ENCODE assay signal across 1 cellular context in the genomic region with DNA sequence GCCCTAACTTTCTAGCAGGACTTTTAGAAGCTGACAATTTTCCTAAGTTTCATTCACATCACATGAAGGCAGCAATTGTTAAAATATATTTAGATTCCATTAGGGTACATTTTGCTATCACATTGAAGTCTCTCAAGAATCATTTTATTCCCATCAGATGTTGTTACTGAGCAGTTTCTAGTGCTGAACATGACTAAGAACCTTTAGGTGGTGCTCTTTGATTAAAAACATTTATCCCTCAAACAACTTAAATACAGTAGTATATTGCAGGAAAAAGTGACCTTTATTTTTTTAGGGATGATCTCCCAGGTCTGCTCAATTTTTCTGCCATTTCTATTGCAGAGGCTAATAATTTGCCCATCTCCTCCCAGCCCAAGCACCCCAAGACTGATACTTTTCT.
TF ChIP-seq lines count a peak whose summit lies in the region.

No MANE protein-coding gene starts in this region.

TF ChIP-seq in IMR-90, 13 proteins besides CTCF, POLR2A, EP300 and RAD21 (continued from another document):
- no peak for TF ChIP-seq RCOR1 (IDR thresholded peaks at IDR 0.05; ENCODE audit: insufficient replicate concordance, low read length)
- TF ChIP-seq MXI1 (IDR thresholded peaks at IDR 0.05; ENCODE audit: borderline replicate concordance, low read depth, low read length): no peak
- TF ChIP-seq MAZ (IDR thresholded peaks at IDR 0.05; ENCODE audit: borderline replicate concordance, low read depth, low read length): no peak
TF ChIP-seq in IMR-90: peak in this region for 0.
